8 cellular contexts compared by ENCODE assay signal in genomic region chr15:77959094-77959879, GRCh38.
DNase-seq lines count a peak whose midpoint lies in the region; ATAC-seq, FAIRE-seq and TF ChIP-seq lines count a peak whose summit lies in the region.

No MANE protein-coding gene starts in this region.

- no peaks in the 10 kb centered on the region for H3K9me3 ChIP-seq in Peyer's patch
- no peaks in the 10 kb centered on the region for H3K9me3 ChIP-seq in stomach smooth muscle (ENCODE audit: control insufficient read depth in 2 of 2, low read length in 2 of 2)

- H3K4me1 ChIP-seq in Peyer's patch (peaks cover 0 to 4% (median 0%) of the 10 kb centered on the region in 4 donors), stomach smooth muscle (ENCODE audit: control insufficient read depth, insufficient read depth, low read length) (peaks cover 7% of the 10 kb centered on the region)

- TF ChIP-seq CTCF in AG09319 (IDR thresholded peaks at IDR 0.05; ENCODE audit: low read depth, low read length): peak; percentile 90
- TF ChIP-seq CTCF in Peyer's patch (IDR thresholded peaks at IDR 0.05): peak; percentile 90 to 99 (median 95)

- H3K36me3 ChIP-seq in Peyer's patch (no peaks in the 10 kb centered on the region), stomach smooth muscle (ENCODE audit: control insufficient read depth in 2 of 2, insufficient read depth in 2 of 2, low read length in 2 of 2) (no peaks in the 10 kb centered on the region)

- H3K27ac ChIP-seq in Peyer's patch: peak overlapping the region in 1 of 4 donors; percentile 67
- H3K27ac ChIP-seq in stomach smooth muscle (ENCODE audit: low read length): no peak overlapping the region

- H3K4me3 ChIP-seq in Peyer's patch (peak overlapping the region in 3 of 4 donors; percentile 2 to 25 (median 23)), stomach smooth muscle (ENCODE audit: low read length in 2 of 2) (peak overlapping the region; percentile 60 to 69)

- FAIRE-seq in HTR-8/SVneo (lab: Jason Lieb, UNC): no peak

- TF ChIP-seq POLR2A in Peyer's patch (IDR thresholded peaks at IDR 0.05): peak in 1 of 2 donors; percentile 9

- DNase-seq in AG09319 (ENCODE audit: extremely low read depth, low read depth): no peak
- peak; percentile 78 for DNase-seq in HTR-8/SVneo (ENCODE audit: insufficient read length, low spot score)
- DNase-seq in Peyer's patch: peak; percentile 64 to 90 (median 90)
- peak; percentile 56 to 59 for DNase-seq in activated T-helper 1 cell treated with anti-CD3 and anti-CD28 coated beads, Interleukin-2, amount 50 U/mL, for 16 hours (ENCODE audit: low read depth in 1 of 2, low spot score in 1 of 2)
- DNase-seq in fibroblast of the conjunctiva (ENCODE audit: low read depth): peak; percentile 45
- peak in 50 of 56 donors; percentile 20 to 81 (median 54) for DNase-seq in nucleus accumbens (lab: John Stamatoyannopoulos, UW)

- H3K27me3 ChIP-seq in Peyer's patch (no peaks in the 10 kb centered on the region), stomach smooth muscle (ENCODE audit: control insufficient read depth in 1 of 2, insufficient read depth in 2 of 2, low read length in 2 of 2) (no peaks in the 10 kb centered on the region)

- ATAC-seq in GM18907 (IDR thresholded peaks at IDR 0.05; ENCODE audit: unreplicated experiment): peak; percentile 90

- H3K9ac ChIP-seq in stomach smooth muscle (ENCODE audit: low read length in 2 of 2): peak overlapping the region in 1 of 2 donors; percentile 42
